ENCODE assay signal across 27 cellular contexts in the genomic region with DNA sequence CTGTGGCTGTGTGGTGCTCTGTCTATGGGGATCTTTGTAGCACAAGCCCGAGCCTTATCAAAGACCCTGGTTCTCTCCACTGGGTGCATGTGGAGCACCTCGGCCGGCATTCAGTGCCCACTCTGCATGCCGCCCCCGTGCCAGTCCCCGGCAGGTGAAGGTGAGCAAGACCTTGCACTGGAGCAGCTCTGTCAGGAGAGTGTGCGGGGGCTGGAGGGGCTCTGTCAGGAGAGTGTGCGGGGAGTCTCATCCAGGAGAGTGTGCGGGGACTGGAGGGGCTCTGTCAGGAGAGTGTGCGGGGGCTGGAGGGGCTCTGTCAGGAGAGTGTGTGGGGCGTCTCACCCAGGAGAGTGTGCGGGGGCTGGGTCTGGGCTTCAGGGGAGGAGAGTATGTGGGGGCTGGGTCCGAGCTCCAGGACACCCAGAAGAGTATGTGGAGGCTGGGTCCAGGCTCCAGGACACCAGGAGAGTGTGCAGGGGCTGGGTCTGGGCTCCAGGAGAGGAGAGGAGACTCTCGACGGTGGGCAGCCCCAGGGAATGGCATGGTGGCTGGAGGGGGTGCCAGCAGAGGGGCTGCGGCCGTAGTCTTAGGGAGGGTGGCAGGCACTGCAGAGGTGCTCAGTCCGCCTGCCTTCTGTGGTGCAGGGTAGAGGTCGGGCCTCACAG. TPM values are rescaled to one million over a fixed set of nuclear protein-coding genes. Genes with fewer than 3 reads are reported as not detected.
DNase-seq lines count a peak whose midpoint lies in the region; ATAC-seq, FAIRE-seq and TF ChIP-seq lines count a peak whose summit lies in the region.
"Had no signal": no experiment of that assay in that cellular context is flagged by ENCODE, and none has a peak within 500 bp of the region (broad histone marks: within the 10 kb centered on the region; RNA-seq: fewer than 3 reads in every experiment).

No MANE protein-coding gene starts in this region.

- H3K4me3 ChIP-seq in liver (ENCODE audit: low read depth in 1 of 3, low read length in 3 of 3) (no peak overlapping the region), HepG2 (replicated peaks in 1 of 3; ENCODE audit: insufficient read depth in 1 of 3, low read depth in 2 of 3, low read length in 3 of 3) (no peak overlapping the region), tibial artery (peak overlapping the region; percentile 13 to 22)
- H3K4me3 ChIP-seq: A549, K562, lung, prostate gland, stomach had no signal

- H4K20me1 ChIP-seq in HepG2 (ENCODE audit: insufficient read depth, low read length), result peaks cover 7% of the 10 kb centered on the region; the same call in 1 of the 2 replicates

- H3K9me3 ChIP-seq in liver (ENCODE audit: control insufficient read depth in 4 of 4, low read length in 3 of 4) (no peaks in the 10 kb centered on the region), HepG2 (ENCODE audit: low read length) (no peaks in the 10 kb centered on the region), tibial artery (no peaks in the 10 kb centered on the region)
- H3K9me3 ChIP-seq: A549, neutrophil, prostate gland, stomach had no signal

- no peaks in the 10 kb centered on the region for H3K27me3 ChIP-seq in liver (ENCODE audit: control insufficient read depth in 4 of 4, insufficient read depth in 4 of 4, low read length in 3 of 4)
- H3K27me3 ChIP-seq in HepG2 (ENCODE audit: control insufficient read depth in 1 of 2, insufficient read depth in 2 of 2, low read length in 2 of 2), result no peaks in the 10 kb centered on the region
- no peaks in the 10 kb centered on the region for H3K27me3 ChIP-seq in tibial artery
- H3K27me3 ChIP-seq: neutrophil, stomach had no signal

- H3K4me2 ChIP-seq in HepG2 (ENCODE audit: low read depth, low read length), result no peak overlapping the region
- H3K4me2 ChIP-seq: A549 had no signal

- in situ Hi-C loops in HepG2 (cut with HindIII; ENCODE audit: extremely low pct_ligation_motif_present, low pct_unique_long_range_greater_than_20kb), result loop anchor here (5.0 kb wide), 1 partner anchor 121 kb away; no protein-coding TSS in a partner anchor

- TF ChIP-seq EP300 in HepG2 (IDR thresholded peaks at IDR 0.05; ENCODE audit: low read depth in 2 of 2, low read length in 2 of 2) (no peak), HepG2 (CRISPR knock-in tag; IDR thresholded peaks at IDR 0.05; ENCODE audit: borderline replicate concordance) (no peak)

- H3K4me1 Mint-ChIP-seq in naive B cell (peaks cover 9 to 56% (median 53%) of the 10 kb centered on the region in 3 donors), WTC11 (peaks cover 21% of the 10 kb centered on the region)

- POLR2A ChIA-PET in HepG2 (lab: Yijun Ruan, JAX) (no interaction called here), WTC11 (lab: Charles Lee) (interaction anchor here (0.6 to 0.7 kb wide), 2 partner anchors 16 to 19 kb away, joined by 3 read pairs; no protein-coding TSS in a partner anchor)

- BruUV-seq in HepG2 (replicated peaks; lab: Mats Ljungman, UMichigan), result no TSS peak

- TF ChIP-seq CTCF in liver (IDR thresholded peaks at IDR 0.05; ENCODE audit: low read depth, low read length, missing input control) (no peak), HepG2 (CRISPR knock-in tag; IDR thresholded peaks at IDR 0.05) (no peak), tibial artery (IDR thresholded peaks at IDR 0.05) (no peak), WTC11 (IDR thresholded peaks at IDR 0.05) (no peak)

- no peak for FAIRE-seq in HepG2 (lab: Jason Lieb, UNC)
- FAIRE-seq: A549, K562, keratinocyte had no signal

- H3K9ac ChIP-seq in liver (ENCODE audit: low read depth in 1 of 2, low read length in 2 of 2) (no peak overlapping the region), HepG2 (ENCODE audit: insufficient read depth, low read depth, low read length) (no peak overlapping the region)

- TF ChIP-seq POLR2A in HepG2 (IDR thresholded peaks at IDR 0.05; ENCODE audit: insufficient read depth in 1 of 2, low read depth in 2 of 2, low read length in 2 of 2), result no peak

- TF ChIP-seq RAD21 in liver (IDR thresholded peaks at IDR 0.05), result no peak
- TF ChIP-seq RAD21 in HepG2 (CRISPR knock-in tag; IDR thresholded peaks at IDR 0.05), result no peak

- DNase-seq in HepG2 (ENCODE audit: low spot score) (no peak), ecto neural progenitor cell (ENCODE audit: low spot score) (peak; percentile 42), naive B cell (no peak), tibial artery (no peak), WTC11 (ENCODE audit: low spot score) (no peak), activated T-cell treated with anti-CD3 and anti-CD28 coated beads for 4 hours (no peak), NCI-H526 treated with DMSO at 0.1 percent for 48 hours (lab: John Stamatoyannopoulos, UW) (no peak)
- DNase-seq: activated CD4-positive, alpha-beta T cell treated with anti-CD3 and anti-CD28 coated beads for 4 hours; activated gamma-delta T cell treated with Interleukin-2 at 50 U/mL for 16 hours; activated T-cell treated with anti-CD3 and anti-CD28 coated beads, Interleukin-2, amount 50 U/mL, for 24 hours; AML-193; CD8-positive, alpha-beta memory T cell; cerebellar nuclear complex; DMS 273 treated with DMSO at 0.1 percent for 48 hours; H9; NCI-H1417; NCI-H2081; NCI-H226; T-helper 17 cell had no signal

- H3K79me2 ChIP-seq in HepG2 (ENCODE audit: insufficient read depth, low read length), result peaks cover 2% of the 10 kb centered on the region

- H3K27me3 Mint-ChIP-seq in naive B cell (no peaks in the 10 kb centered on the region), WTC11 (ENCODE audit: low read depth) (no peaks in the 10 kb centered on the region)
- H3K27me3 Mint-ChIP-seq: activated T-cell treated with anti-CD3 and anti-CD28 coated beads, Interleukin-2, amount 50 U/mL, for 24 hours; T-helper 17 cell had no signal

- CTCF ChIA-PET in HepG2 (lab: Yijun Ruan, JAX; ENCODE audit: low intra/inter-chr PET ratio, low total read pairs), result interaction anchor here (0.8 to 1.6 kb wide), 3 partner anchors 115 to 121 kb away, joined by 4 to 10 read pairs (median 4); no protein-coding TSS in a partner anchor
- CTCF ChIA-PET in WTC11 (lab: Charles Lee), result interaction anchor here (0.6 to 1.9 kb wide), 5 partner anchors 8 to 207 kb away, joined by 3 to 11 read pairs (median 4); no protein-coding TSS in a partner anchor

- H3K4me3 Mint-ChIP-seq in naive B cell, result peak overlapping the region in 5 of 8 donors; percentile 10 to 80 (median 62)
- H3K4me3 Mint-ChIP-seq in WTC11, result no peak overlapping the region
- H3K4me3 Mint-ChIP-seq: activated T-cell treated with anti-CD3 and anti-CD28 coated beads, Interleukin-2, amount 50 U/mL, for 24 hours; H9; T-helper 17 cell had no signal

- WGBS in liver, result 90% methylated on average over 19 of the region's 19 CpGs
- whole genome bisulfite sequencing in HepG2 (ENCODE audit: low lambda C conversion rate), result 86% methylated on average over 11 of the region's 19 CpGs

- H3K9me3 Mint-ChIP-seq in naive B cell, result peaks cover 0 to 4% (median 0%) of the 10 kb centered on the region in 7 donors
- H3K9me3 Mint-ChIP-seq in WTC11, result no peaks in the 10 kb centered on the region
- H3K9me3 Mint-ChIP-seq: activated T-cell treated with anti-CD3 and anti-CD28 coated beads, Interleukin-2, amount 50 U/mL, for 24 hours; CD8-positive, alpha-beta memory T cell; H9 had no signal

- peaks cover 10 to 11% of the 10 kb centered on the region in 2 donors for H3K36me3 Mint-ChIP-seq in naive B cell
- no peaks in the 10 kb centered on the region for H3K36me3 Mint-ChIP-seq in WTC11

- H3K27ac Mint-ChIP-seq in naive B cell (peak overlapping the region in 5 of 6 donors; percentile 69 to 85 (median 76)), WTC11 (no peak overlapping the region)
- H3K27ac Mint-ChIP-seq: activated T-cell treated with anti-CD3 and anti-CD28 coated beads, Interleukin-2, amount 50 U/mL, for 24 hours; H9; T-helper 17 cell had no signal

- peak overlapping the region; percentile 39 to 47 for H3K27ac ChIP-seq in liver (ENCODE audit: low read depth in 1 of 2, low read length in 2 of 2)
- no peak overlapping the region for H3K27ac ChIP-seq in HepG2 (ENCODE audit: extremely low read length, insufficient read depth, low read length)
- peak overlapping the region; percentile 39 to 79 for H3K27ac ChIP-seq in tibial artery
- H3K27ac ChIP-seq: A549, neutrophil had no signal

- no peaks in the 10 kb centered on the region for H3K36me3 ChIP-seq in liver (ENCODE audit: control insufficient read depth in 4 of 4, insufficient read depth in 3 of 4, low read depth in 1 of 4, low read length in 3 of 4)
- H3K36me3 ChIP-seq in HepG2 (replicated peaks in 1 of 2; ENCODE audit: control insufficient read depth in 1 of 2, insufficient read depth in 2 of 2, low read length in 2 of 2), result no peaks in the 10 kb centered on the region
- H3K36me3 ChIP-seq in tibial artery, result no peaks in the 10 kb centered on the region
- H3K36me3 ChIP-seq: neutrophil, prostate gland, stomach had no signal

- intact Hi-C loops in HepG2 (cut with micrococcal nuclease; ENCODE audit: unreplicated experiment), result loop anchor here (5.0 kb wide), 1 partner anchor 41 kb away; the partner anchor contains the start of gene INPP5A
- intact Hi-C loops in tibial artery (cut with DNase I; ENCODE audit: low total_unique reads), result loop anchor here (5.0 to 10.0 kb wide), 2 partner anchors 41 to 56 kb away; partner anchors contain the start of gene INPP5A

- no peak for ATAC-seq in HepG2
- ATAC-seq in naive B cell (ENCODE audit: low read depth in 2 of 2), result no peak
- no peak for ATAC-seq in WTC11
- ATAC-seq: T-helper 17 cell had no signal

- H3K4me1 ChIP-seq in liver (ENCODE audit: control insufficient read depth in 4 of 4, insufficient read depth in 4 of 4, low read length in 3 of 4) (peaks cover 12 to 64% (median 47%) of the 10 kb centered on the region in 4 donors), HepG2 (ENCODE audit: insufficient read depth, low read length) (peaks cover 25% of the 10 kb centered on the region), tibial artery (peaks cover 7 to 80% (median 57%) of the 10 kb centered on the region in 4 donors)

- H2AFZ ChIP-seq in HepG2 (ENCODE audit: low read length), result no peak overlapping the region

RNA-seq across cellular contexts. Expression of gene INPP5A, which starts 40.8 kb away (rescaled TPM):
- total RNA-seq in liver, result 10 to 100 TPM; 12.6 to 26.5 TPM
- polyA plus RNA-seq in liver, result 1 to 10 TPM; 4.3 to 9.1 TPM
- 37.9 and 46.8 TPM in 2 replicates for total RNA-seq in HepG2 (2016; rRNA removed; fragmentation: Illumina TruSeq; extraction: Trizol)
- 52.6 and 54.7 TPM in 2 replicates for total RNA-seq in HepG2 (2016; cell fraction: cytosol; rRNA removed; fragmentation: Illumina TruSeq; extraction: Trizol; ENCODE audit: low read depth)
- 38.3 and 42.5 TPM in 2 replicates for total RNA-seq in HepG2 (2016; cell fraction: insoluble cytoplasmic fraction; rRNA removed; fragmentation: Illumina TruSeq; extraction: Trizol)
- total RNA-seq in HepG2 (2016; cell fraction: membrane; rRNA removed; fragmentation: Illumina TruSeq; extraction: Trizol), result 103 and 110 TPM in 2 replicates
- 15.7 and 18.8 TPM in 2 replicates for total RNA-seq in HepG2 (2016; cell fraction: nucleus; rRNA removed; fragmentation: Illumina TruSeq; extraction: Trizol)
- polyA plus RNA-seq in HepG2 (2011; rRNA removed), result 17.5 and 19.5 TPM in 2 replicates
- 16.7 and 18.4 TPM in 2 replicates for polyA plus RNA-seq in HepG2 (2011; cell fraction: cytosol; rRNA removed)
- polyA plus RNA-seq in HepG2 (2011; cell fraction: nucleus; rRNA removed), result 14.6 and 14.9 TPM in 2 replicates
- 15.8 and 18.2 TPM in 2 replicates for polyA plus RNA-seq in HepG2 (2012)
- 49.5 and 52.9 TPM in 2 replicates for polyA plus RNA-seq in HepG2 (2016; cell fraction: cytosol; fragmentation: Illumina TruSeq; extraction: Trizol; ENCODE audit: low read depth)
- polyA plus RNA-seq in HepG2 (2016; cell fraction: insoluble cytoplasmic fraction; fragmentation: Illumina TruSeq; extraction: Trizol; ENCODE audit: low read depth), result 40.7 and 47.8 TPM in 2 replicates
- 97.2 and 97.6 TPM in 2 replicates for polyA plus RNA-seq in HepG2 (2016; cell fraction: membrane; fragmentation: Illumina TruSeq; extraction: Trizol; ENCODE audit: low read depth)
- 25.8 and 27.0 TPM in 2 replicates for polyA plus RNA-seq in HepG2 (2016; cell fraction: nucleus; fragmentation: Illumina TruSeq; extraction: Trizol; ENCODE audit: insufficient read depth, low read depth)
- 17.0 and 32.5 TPM in 2 replicates for polyA minus RNA-seq in HepG2 (2011; rRNA and poly(A)+ RNA removed; ENCODE audit: low replicate concordance)
- polyA minus RNA-seq in HepG2 (2011; cell fraction: cytosol; rRNA and poly(A)+ RNA removed), result 16.4 and 21.7 TPM in 2 replicates
- polyA minus RNA-seq in HepG2 (2011; cell fraction: nucleus; rRNA and poly(A)+ RNA removed), result 19.1 and 20.6 TPM in 2 replicates
- 1 to 10 TPM; 1.3 to 6.7 (median 2.1) TPM for polyA plus RNA-seq in naive B cell (ENCODE audit: low read depth in 6 of 6)
- total RNA-seq in WTC11 (2021), result 20.0 to 22.1 TPM (median 21.5 TPM) in 3 replicates

Comparison
In these comparisons a context has a peak if more than half of its experiments do, and no peak if none do; other contexts are left out.
1. H3K4me3 ChIP-seq: peak in tibial artery (2 of 2); none in liver (0 of 3) and HepG2 (0 of 3).